10 cellular contexts compared by ENCODE assay signal in genomic region chr16:51431517-51432241, GRCh38.
A peak's percentile ranks its signal among the peaks of the same experiment; 100 is the strongest.
DNase-seq lines count a peak whose midpoint lies in the region; ATAC-seq and TF ChIP-seq lines count a peak whose summit lies in the region.
"Had no signal": no experiment of that assay in that cellular context is flagged by ENCODE, and none has a peak within 500 bp of the region (broad histone marks: within the 10 kb centered on the region; RNA-seq: fewer than 3 reads in every experiment).

No MANE protein-coding gene starts in this region.

- no peaks in the 10 kb centered on the region for H3K27me3 ChIP-seq in HAP-1 (ENCODE audit: low read depth)
- H3K27me3 ChIP-seq in SJSA1 (replicated peaks): no peaks in the 10 kb centered on the region
- peaks cover 24% of the 10 kb centered on the region for H3K27me3 ChIP-seq in gastroesophageal sphincter

- TF ChIP-seq CTCF in gastroesophageal sphincter (IDR thresholded peaks at IDR 0.05): no peak

- DNase-seq in HAP-1 (ENCODE audit: low spot score in 2 of 2) (peak; percentile 36 to 41), SJSA1 (ENCODE audit: low read depth in 1 of 2, low spot score in 2 of 2) (peak; percentile 91), foreskin melanocyte (peak; percentile 24), smooth muscle cell of the brain vasculature (ENCODE audit: low read depth, low spot score) (peak; percentile 54), NCI-H1694 (lab: John Stamatoyannopoulos, UW) (no peak), SIG-M5 (lab: John Stamatoyannopoulos, UW) (no peak)
- DNase-seq in NK-92 treated with Interleukin-12 subunit alpha and Interleukin-12 subunit beta, amount 100 ng/mL, for 24 hours (lab: John Stamatoyannopoulos, UW): no peak
- DNase-seq: immature natural killer cell; stimulated activated CD4-positive, alpha-beta T cell treated with anti-CD3 and anti-CD28 coated beads, Interleukin-4, amount 100 ng/mL, for 4 hours had no signal

- in situ Hi-C loops in HAP-1 (cut with MboI; ENCODE audit: low sequenced_read_pairs): no loop called here

- no peak for TF ChIP-seq POLR2A in gastroesophageal sphincter (IDR thresholded peaks at IDR 0.05)

- ATAC-seq in gastroesophageal sphincter: no peak

- H3K4me1 ChIP-seq in HAP-1 (peaks cover 19% of the 10 kb centered on the region), SJSA1 (replicated peaks) (peaks cover 21% of the 10 kb centered on the region), gastroesophageal sphincter (no peaks in the 10 kb centered on the region)

- H3K4me3 ChIP-seq in HAP-1 (no peak overlapping the region), SJSA1 (no peak overlapping the region), gastroesophageal sphincter (no peak overlapping the region)

- H3K9me3 ChIP-seq in HAP-1 (no peaks in the 10 kb centered on the region), SJSA1 (replicated peaks) (no peaks in the 10 kb centered on the region), gastroesophageal sphincter (peaks cover 0 to 11% (median 0%) of the 10 kb centered on the region in 3 donors)

- 27 to 34% methylated on average over 9 of the region's 9 CpGs for WGBS in gastroesophageal sphincter (ENCODE audit: low coverage in 1 of 2), 2 donors

- H3K27ac ChIP-seq in SJSA1: peak overlapping the region; percentile 80
- no peak overlapping the region for H3K27ac ChIP-seq in gastroesophageal sphincter

- no peak for TF ChIP-seq EP300 in gastroesophageal sphincter (IDR thresholded peaks at IDR 0.05)

- H3K36me3 ChIP-seq in HAP-1 (replicated peaks): no peaks in the 10 kb centered on the region
- no peaks in the 10 kb centered on the region for H3K36me3 ChIP-seq in SJSA1
- H3K36me3 ChIP-seq in gastroesophageal sphincter: no peaks in the 10 kb centered on the region

Comparison
In these comparisons a context has a peak if more than half of its experiments do, and no peak if none do; other contexts are left out.
1. DNase-seq: peak in HAP-1 (2 of 2), SJSA1 (2 of 2), foreskin melanocyte (single experiment) and smooth muscle cell of the brain vasculature (single experiment); none in NCI-H1694 (single experiment), NK-92 treated with Interleukin-12 subunit alpha and Interleukin-12 subunit beta, amount 100 ng/mL, for 24 hours (single experiment) and SIG-M5 (single experiment).